In genomic region chr1:68506386-68506785, GRCh38 we compare ENCODE assay signal across 27 cellular contexts. TPM values are rescaled to one million over a fixed set of nuclear protein-coding genes. Genes with fewer than 3 reads are reported as not detected.
"Had no signal": no experiment of that assay in that cellular context is flagged by ENCODE, and none has a peak within 500 bp of the region (broad histone marks: within the 10 kb centered on the region; RNA-seq: fewer than 3 reads in every experiment).

No MANE protein-coding gene starts in this region.

- DNase-seq: activated CD4-positive, alpha-beta memory T cell treated with anti-CD3 and anti-CD28 coated beads, Interleukin-2, amount 10 ng/mL, durations not matched to agents 7 days and 5 days; activated CD4-positive, alpha-beta T cell treated with anti-CD3 and anti-CD28 coated beads for 1 hour; activated CD4-positive, alpha-beta T cell treated with anti-CD3 and anti-CD28 coated beads, Interleukin-2, amount 10 ng/mL, durations not matched to agents 7 days and 5 days; activated CD8-positive, alpha-beta memory T cell treated with anti-CD3 and anti-CD28 coated beads, Interleukin-2, amount 50 U/mL, for 48 hours; activated gamma-delta T cell treated with Interleukin-2 at 50 U/mL for 16 hours; activated naive CD8-positive, alpha-beta T cell treated with anti-CD3 and anti-CD28 coated beads, Interleukin-2, amount 50 U/mL, for 24 hours; activated T-cell treated with anti-CD3 and anti-CD28 coated beads, Interleukin-2, amount 50 U/mL, for 24 hours; amygdala; central memory CD4-positive, alpha-beta T cell; islet precursor cell; naive thymus-derived CD8-positive, alpha-beta T cell; nucleus accumbens; psoas muscle; stimulated activated CD4-positive, alpha-beta T cell treated with anti-CD3 and anti-CD28 coated beads, Interleukin-1b, Interleukin-23, amount 100 ng/mL, for 48 hours; stimulated activated CD4-positive, alpha-beta T cell treated with anti-CD3 and anti-CD28 coated beads, Interleukin-4, amount 100 ng/mL, for 4 hours; stimulated activated CD8-positive, alpha-beta memory T cell treated with anti-CD3 and anti-CD28 coated beads, Interleukin-4, amount 100 ng/mL, for 48 hours; stomach; T-helper 2 cell; tibial artery; upper lobe of right lung had no signal

- H3K4me3 ChIP-seq: gastroesophageal sphincter, hepatocyte, psoas muscle, right atrium auricular region, smooth muscle cell, stomach, tibial artery, upper lobe of right lung had no signal

RNA-seq across cellular contexts. Expression of gene DEPDC1, which starts 9.5 kb away (rescaled TPM):
- total RNA-seq: naive thymus-derived CD8-positive, alpha-beta T cell had no signal
- polyA plus RNA-seq: naive thymus-derived CD8-positive, alpha-beta T cell had no signal

RNA-seq across cellular contexts. Expression of gene RPE65, which starts 56.6 kb away (rescaled TPM):
- total RNA-seq: activated CD4-positive, alpha-beta memory T cell treated with anti-CD3 and anti-CD28 coated beads, Interleukin-2, amount 10 ng/mL, durations not matched to agents 7 days and 5 days; activated CD4-positive, alpha-beta T cell treated with anti-CD3 and anti-CD28 coated beads, Interleukin-2, amount 10 ng/mL, durations not matched to agents 7 days and 5 days; endothelial cell of umbilical vein; gastroesophageal sphincter; naive thymus-derived CD8-positive, alpha-beta T cell; neural crest cell; psoas muscle; smooth muscle cell; upper lobe of right lung; WTC11 had no signal
- polyA plus RNA-seq: endothelial cell of umbilical vein; naive thymus-derived CD8-positive, alpha-beta T cell; psoas muscle; smooth muscle cell had no signal
